1 cellular context compared by ENCODE assay signal in genomic region chr2:187510419-187511355, GRCh38.
TF ChIP-seq lines count a peak whose summit lies in the region.
"Not testable (repeated sequence)": the region's sequence is repeated elsewhere in the genome, so short reads cannot be mapped to it uniquely, and the experiment has no call there.

No MANE protein-coding gene starts in this region.

TF ChIP-seq in HepG2, 621 proteins besides CTCF, POLR2A, EP300 and RAD21 (continued from another document and continues in another):
- TF ChIP-seq TBX2 (CRISPR knock-in tag; IDR thresholded peaks at IDR 0.05; ENCODE audit: borderline replicate concordance): peak; percentile 73
- TF ChIP-seq BCL3 (CRISPR knock-in tag; IDR thresholded peaks at IDR 0.05): peak; percentile 61; the same call in 1 of the 2 replicates
- TF ChIP-seq ARID4A (CRISPR knock-in tag; IDR thresholded peaks at IDR 0.05; ENCODE audit: borderline replicate concordance): peak; percentile 46
- 0 out of 2 replicates have a peak, but pooled peaks have one; percentile 38 for TF ChIP-seq ZNF652 (CRISPR knock-in tag; IDR thresholded peaks at IDR 0.05; ENCODE audit: borderline replicate concordance, low read depth)
- TF ChIP-seq ZNF317 (CRISPR knock-in tag; IDR thresholded peaks at IDR 0.05): peak; percentile 56
- TF ChIP-seq HNF1A (IDR thresholded peaks at IDR 0.05; ENCODE audit: low read depth): peak; percentile 47; the same call in 1 of the 2 replicates
- peak; percentile 50 for TF ChIP-seq HNF1A (CRISPR knock-in tag; IDR thresholded peaks at IDR 0.05; ENCODE audit: borderline replicate concordance)
- TF ChIP-seq HOXD1 (CRISPR knock-in tag; IDR thresholded peaks at IDR 0.05): peak; percentile 40
- TF ChIP-seq ARHGAP35 (CRISPR knock-in tag; IDR thresholded peaks at IDR 0.05; ENCODE audit: borderline replicate concordance): 0 out of 2 replicates have a peak, but pooled peaks have one; percentile 46
- TF ChIP-seq ONECUT2 (CRISPR knock-in tag; IDR thresholded peaks at IDR 0.05): 0 out of 2 replicates have a peak, but pooled peaks have one; percentile 30
- TF ChIP-seq BRCA1 (CRISPR knock-in tag; IDR thresholded peaks at IDR 0.05): peak; percentile 64; the same call in 1 of the 2 replicates
- TF ChIP-seq MIER3 (CRISPR knock-in tag; IDR thresholded peaks at IDR 0.05; ENCODE audit: borderline replicate concordance): peak; percentile 19; the same call in 1 of the 2 replicates
- TF ChIP-seq HBP1 (CRISPR knock-in tag; IDR thresholded peaks at IDR 0.05; ENCODE audit: low read depth): peak; percentile 91
- TF ChIP-seq ZMYM2 (CRISPR knock-in tag; IDR thresholded peaks at IDR 0.05): peak; percentile 96
- TF ChIP-seq KLF6 (CRISPR knock-in tag; IDR thresholded peaks at IDR 0.05): 0 out of 2 replicates have a peak, but pooled peaks have one; percentile 56
- peak; percentile 86 for TF ChIP-seq DBP (CRISPR knock-in tag; IDR thresholded peaks at IDR 0.05; ENCODE audit: not compliant biosample characterization)
- 0 out of 2 replicates have a peak, but pooled peaks have one; percentile 41 for TF ChIP-seq ZNF33B (CRISPR knock-in tag; IDR thresholded peaks at IDR 0.05)
- peak; percentile 18; the same call in 1 of the 2 replicates for TF ChIP-seq ZZZ3 (CRISPR knock-in tag; IDR thresholded peaks at IDR 0.05; ENCODE audit: borderline replicate concordance)
- peak; percentile 82; the same call in 1 of the 2 replicates for TF ChIP-seq ZNF547 (CRISPR knock-in tag; IDR thresholded peaks at IDR 0.05)
- peak; percentile 70; the same call in 1 of the 2 replicates for TF ChIP-seq SRY (CRISPR knock-in tag; IDR thresholded peaks at IDR 0.05)
- TF ChIP-seq FOXP1 (IDR thresholded peaks at IDR 0.05); HNF4G (CRISPR knock-in tag; IDR thresholded peaks at IDR 0.05; ENCODE audit: borderline replicate concordance, low read depth): not testable (repeated sequence)
- TF ChIP-seq FOXP1 (CRISPR knock-in tag; IDR thresholded peaks at IDR 0.05): peak; percentile 54; the same call in 1 of the 2 replicates
- TF ChIP-seq FOXO1 (CRISPR knock-in tag; IDR thresholded peaks at IDR 0.05): peak; percentile 85; the same call in 1 of the 2 replicates
- TF ChIP-seq ZC3H4 (CRISPR knock-in tag; IDR thresholded peaks at IDR 0.05; ENCODE audit: borderline replicate concordance): peak; percentile 93
- TF ChIP-seq BRD4 (CRISPR knock-in tag; IDR thresholded peaks at IDR 0.05): peak; percentile 79; the same call in 1 of the 2 replicates
- peak; percentile 95 for TF ChIP-seq MED1 (CRISPR knock-in tag; IDR thresholded peaks at IDR 0.05)
- 0 out of 2 replicates have a peak, but pooled peaks have one; percentile 65 for TF ChIP-seq MTA1 (CRISPR knock-in tag; IDR thresholded peaks at IDR 0.05; ENCODE audit: borderline replicate concordance)
- peak; percentile 47; the same call in 1 of the 2 replicates for TF ChIP-seq THRA (CRISPR knock-in tag; IDR thresholded peaks at IDR 0.05; ENCODE audit: borderline replicate concordance)
- peak; percentile 70; the same call in 1 of the 2 replicates for TF ChIP-seq ZNF124 (CRISPR knock-in tag; IDR thresholded peaks at IDR 0.05)
- peak; percentile 89; the same call in 1 of the 2 replicates for TF ChIP-seq ZNF598 (CRISPR knock-in tag; IDR thresholded peaks at IDR 0.05; ENCODE audit: borderline replicate concordance)
- TF ChIP-seq NR2F6 (IDR thresholded peaks at IDR 0.05): peak; percentile 86
- peak; percentile 91 for TF ChIP-seq NR2F6 (CRISPR knock-in tag; IDR thresholded peaks at IDR 0.05)
- TF ChIP-seq ZNF784 (CRISPR knock-in tag; IDR thresholded peaks at IDR 0.05; ENCODE audit: borderline replicate concordance): peak; percentile 40; the same call in 1 of the 2 replicates
- peak; percentile 85; the same call in 1 of the 2 replicates for TF ChIP-seq ZNF788 (CRISPR knock-in tag; IDR thresholded peaks at IDR 0.05; ENCODE audit: borderline replicate concordance)
- TF ChIP-seq ZNF878 (CRISPR knock-in tag; IDR thresholded peaks at IDR 0.05): peak; percentile 21; the same call in 1 of the 2 replicates
- peak; percentile 99 for TF ChIP-seq ZBTB20 (CRISPR knock-in tag; IDR thresholded peaks at IDR 0.05; ENCODE audit: borderline replicate concordance, low read depth)
- peak; percentile 93 for TF ChIP-seq ZSCAN31 (CRISPR knock-in tag; IDR thresholded peaks at IDR 0.05; ENCODE audit: low read depth)
- TF ChIP-seq HINFP (CRISPR knock-in tag; IDR thresholded peaks at IDR 0.05; ENCODE audit: low read depth): 0 out of 2 replicates have a peak, but pooled peaks have one; percentile 67
- peak; percentile 7; the same call in 1 of the 2 replicates for TF ChIP-seq ZBTB37 (CRISPR knock-in tag; IDR thresholded peaks at IDR 0.05)
- peak; percentile 40 for TF ChIP-seq HNF4G (IDR thresholded peaks at IDR 0.05; ENCODE audit: borderline replicate concordance, low read depth, low read length)
- peak; percentile 82 for TF ChIP-seq ZNF501 (CRISPR knock-in tag; IDR thresholded peaks at IDR 0.05)
- 0 out of 2 replicates have a peak, but pooled peaks have one; percentile 20 for TF ChIP-seq LBX2 (CRISPR knock-in tag; IDR thresholded peaks at IDR 0.05; ENCODE audit: borderline replicate concordance)
- peak; percentile 97 for TF ChIP-seq ZBTB38 (CRISPR knock-in tag; IDR thresholded peaks at IDR 0.05)
- 0 out of 2 replicates have a peak, but pooled peaks have one; percentile 26 for TF ChIP-seq ZBTB3 (CRISPR knock-in tag; IDR thresholded peaks at IDR 0.05; ENCODE audit: borderline replicate concordance, low read depth)
